ENCODE assay signal across 16 cellular contexts in genomic region chr15:101611580-101612299, GRCh38. TPM values are rescaled to one million over a fixed set of nuclear protein-coding genes. Genes with fewer than 3 reads are reported as not detected.
A peak's percentile ranks its signal among the peaks of the same experiment; 100 is the strongest.
DNase-seq lines count a peak whose midpoint lies in the region; ATAC-seq, FAIRE-seq and TF ChIP-seq lines count a peak whose summit lies in the region.
"Had no signal": no experiment of that assay in that cellular context is flagged by ENCODE, and none has a peak within 500 bp of the region (broad histone marks: within the 10 kb centered on the region; RNA-seq: fewer than 3 reads in every experiment).

No MANE protein-coding gene starts in this region.

- H3K4me1 Mint-ChIP-seq in nephron, result peaks cover 72% of the 10 kb centered on the region
- no peaks in the 10 kb centered on the region for H3K4me1 Mint-ChIP-seq in effector memory CD8-positive, alpha-beta T cell (ENCODE audit: low read depth in 2 of 2)
- H3K4me1 Mint-ChIP-seq: B cell, CD14-positive monocyte had no signal

- no peak for TF ChIP-seq CTCF in HepG2 (CRISPR knock-in tag; IDR thresholded peaks at IDR 0.05)
- TF ChIP-seq CTCF in right lobe of liver (IDR thresholded peaks at IDR 0.05), result no peak
- no peak for TF ChIP-seq CTCF in nephron (IDR thresholded peaks at IDR 0.05; ENCODE audit: unreplicated experiment in 3 of 3)
- peak in 2 of 5 experiments; percentile 27 to 29 for TF ChIP-seq CTCF in gastrocnemius medialis (IDR thresholded peaks at IDR 0.05 in 4 of 5, conservative IDR thresholded peaks at IDR 0.05 in 1 of 5)

- no peaks in the 10 kb centered on the region for H3K9me3 Mint-ChIP-seq in nephron
- H3K9me3 Mint-ChIP-seq in effector memory CD8-positive, alpha-beta T cell, result no peaks in the 10 kb centered on the region
- H3K9me3 Mint-ChIP-seq: CD8-positive, alpha-beta T cell; HFFc6 had no signal

- H3K4me1 ChIP-seq in HepG2 (ENCODE audit: insufficient read depth, low read length) (peaks cover 76% of the 10 kb centered on the region), right lobe of liver (peaks cover 0 to 36% (median 15%) of the 10 kb centered on the region in 4 donors), gastrocnemius medialis (peaks cover 67 to 74% of the 10 kb centered on the region in 2 donors)
- H3K4me1 ChIP-seq: HAP-1 had no signal

- H3K27ac ChIP-seq in HepG2 (ENCODE audit: extremely low read length, insufficient read depth, low read length) (no peak overlapping the region), right lobe of liver (no peak overlapping the region), gastrocnemius medialis (peak overlapping the region; percentile 79 to 92 (median 81))
- H3K27ac ChIP-seq: HL-60 had no signal

- H3K36me3 ChIP-seq in HepG2 (replicated peaks in 1 of 2; ENCODE audit: control insufficient read depth in 1 of 2, insufficient read depth in 2 of 2, low read length in 2 of 2) (no peaks in the 10 kb centered on the region; a peak in 1 of 5 replicates), right lobe of liver (no peaks in the 10 kb centered on the region), gastrocnemius medialis (no peaks in the 10 kb centered on the region)
- H3K36me3 ChIP-seq: HAP-1 had no signal

- H3K9ac ChIP-seq in HepG2 (ENCODE audit: insufficient read depth, low read depth, low read length), result no peak overlapping the region

- peak overlapping the region; percentile 65; the same call in 1 of the 2 replicates for H3K4me2 ChIP-seq in HepG2 (ENCODE audit: low read depth, low read length)

- TF ChIP-seq EP300 in HepG2 (IDR thresholded peaks at IDR 0.05; ENCODE audit: low read depth in 2 of 2, low read length in 2 of 2), result no peak
- TF ChIP-seq EP300 in HepG2 (CRISPR knock-in tag; IDR thresholded peaks at IDR 0.05; ENCODE audit: borderline replicate concordance), result no peak

- in situ Hi-C loops in HepG2 (cut with HindIII; ENCODE audit: extremely low pct_ligation_motif_present, low pct_unique_long_range_greater_than_20kb), result no loop called here
- in situ Hi-C loops in gastrocnemius medialis (cut with MboI; ENCODE audit: low sequenced_read_pairs in 4 of 4), result no loop called here

- FAIRE-seq in HepG2 (lab: Jason Lieb, UNC), result no peak
- FAIRE-seq: A204.1, H1 had no signal

- H3K4me3 Mint-ChIP-seq in nephron, result no peak overlapping the region
- H3K4me3 Mint-ChIP-seq in effector memory CD8-positive, alpha-beta T cell, result no peak overlapping the region
- H3K4me3 Mint-ChIP-seq: B cell; CD14-positive monocyte; CD8-positive, alpha-beta T cell; HFFc6 had no signal

- H3K27ac Mint-ChIP-seq in nephron, result peak overlapping the region in 2 of 3 experiments; percentile 42 to 43
- peak overlapping the region in 1 of 2 donors; percentile 82 for H3K27ac Mint-ChIP-seq in effector memory CD8-positive, alpha-beta T cell
- H3K27ac Mint-ChIP-seq: B cell; CD8-positive, alpha-beta T cell; HFFc6 had no signal

- no peak for DNase-seq in HepG2 (ENCODE audit: low spot score)
- no peak for DNase-seq in right lobe of liver
- DNase-seq in gastrocnemius medialis, result peak in 1 of 2 donors; percentile 84
- DNase-seq in effector memory CD8-positive, alpha-beta T cell, result no peak
- no peak for DNase-seq in NCI-H748 treated with DMSO at 0.1 percent for 48 hours (lab: John Stamatoyannopoulos, UW)
- no peak for DNase-seq in D341Med (ENCODE audit: low spot score)
- DNase-seq: CD8-positive, alpha-beta T cell; COR-L47; HFFc6 had no signal

- H4K20me1 ChIP-seq in HepG2 (ENCODE audit: insufficient read depth, low read length), result no peaks in the 10 kb centered on the region

- CTCF ChIA-PET in HepG2 (lab: Yijun Ruan, JAX; ENCODE audit: low intra/inter-chr PET ratio, low total read pairs), result no interaction called here

- no TSS peak for BruUV-seq in HepG2 (replicated peaks; lab: Mats Ljungman, UMichigan)

- no peak for TF ChIP-seq RAD21 in HepG2 (CRISPR knock-in tag; IDR thresholded peaks at IDR 0.05)

- TF ChIP-seq POLR2A in HepG2 (IDR thresholded peaks at IDR 0.05; ENCODE audit: insufficient read depth in 1 of 2, low read depth in 2 of 2, low read length in 2 of 2), result no peak
- TF ChIP-seq POLR2A in right lobe of liver (IDR thresholded peaks at IDR 0.05), result no peak
- no peak for TF ChIP-seq POLR2A in gastrocnemius medialis (IDR thresholded peaks at IDR 0.05)

- WGBS in HepG2 (ENCODE audit: low lambda C conversion rate), result 91% methylated on average over 10 of the region's 10 CpGs
- 76% methylated on average over 7 of the region's 10 CpGs for WGBS in right lobe of liver (ENCODE audit: insufficient coverage, low coverage, low lambda C conversion rate, missing lambda C conversion rate)

- H3K27me3 Mint-ChIP-seq in nephron (ENCODE audit: low read depth), result peaks cover 18% of the 10 kb centered on the region
- peaks cover 0 to 19% of the 10 kb centered on the region in 2 donors for H3K27me3 Mint-ChIP-seq in effector memory CD8-positive, alpha-beta T cell
- H3K27me3 Mint-ChIP-seq: B cell had no signal

- ATAC-seq in HepG2 (no peak), right lobe of liver (no peak), gastrocnemius medialis (peak; percentile 8 to 9)
- no peak for ATAC-seq in effector memory CD8-positive, alpha-beta T cell (replicated peaks)
- ATAC-seq: CD8-positive, alpha-beta T cell had no signal

- H3K4me3 ChIP-seq in HepG2 (replicated peaks in 1 of 3; ENCODE audit: insufficient read depth in 1 of 3, low read depth in 2 of 3, low read length in 3 of 3) (peak overlapping the region in 1 of 3 experiments; percentile 46; a peak in 1 of 6 replicates), right lobe of liver (peak overlapping the region in 1 of 3 donors; percentile 29), gastrocnemius medialis (no peak overlapping the region)
- H3K4me3 ChIP-seq: HAP-1 had no signal

- H3K9me3 ChIP-seq in HepG2 (ENCODE audit: low read length) (no peaks in the 10 kb centered on the region), right lobe of liver (no peaks in the 10 kb centered on the region), gastrocnemius medialis (no peaks in the 10 kb centered on the region)
- H3K9me3 ChIP-seq: HAP-1 had no signal

- intact Hi-C loops in HepG2 (cut with micrococcal nuclease; ENCODE audit: unreplicated experiment) (no loop called here), right lobe of liver (cut with DNase I) (loop anchor here in 1 of 2 donors (10.0 kb wide), 1 partner anchor 167 kb away; no protein-coding TSS in a partner anchor), gastrocnemius medialis (cut with DNase I; ENCODE audit: low total_unique reads) (loop anchor here (2.0 to 5.0 kb wide), 2 partner anchors 41 to 111 kb away; partner anchors contain the start of gene TM2D3)

- peaks cover 7% of the 10 kb centered on the region for H3K79me2 ChIP-seq in HepG2 (ENCODE audit: insufficient read depth, low read length)

- H3K27me3 ChIP-seq in HepG2 (ENCODE audit: control insufficient read depth in 1 of 2, insufficient read depth in 2 of 2, low read length in 2 of 2), result no peaks in the 10 kb centered on the region
- H3K27me3 ChIP-seq in right lobe of liver, result no peaks in the 10 kb centered on the region
- H3K27me3 ChIP-seq in gastrocnemius medialis, result no peaks in the 10 kb centered on the region

- POLR2A ChIA-PET in HepG2 (lab: Yijun Ruan, JAX), result no interaction called here

- no peak overlapping the region for H2AFZ ChIP-seq in HepG2 (ENCODE audit: low read length)

- no peaks in the 10 kb centered on the region for H3K36me3 Mint-ChIP-seq in nephron (ENCODE audit: low read depth)
- no peaks in the 10 kb centered on the region for H3K36me3 Mint-ChIP-seq in effector memory CD8-positive, alpha-beta T cell (ENCODE audit: insufficient read depth)
- H3K36me3 Mint-ChIP-seq: CD14-positive monocyte had no signal

TF ChIP-seq in HepG2, 621 proteins besides CTCF, POLR2A, EP300 and RAD21 (continues in another document):
- TF ChIP-seq HINFP (CRISPR knock-in tag; IDR thresholded peaks at IDR 0.05; ENCODE audit: low read depth) (no peak), NR1H2 (CRISPR knock-in tag; IDR thresholded peaks at IDR 0.05; ENCODE audit: borderline replicate concordance, low read depth) (no peak), ZNF205 (CRISPR knock-in tag; IDR thresholded peaks at IDR 0.05) (no peak), ZBTB38 (CRISPR knock-in tag; IDR thresholded peaks at IDR 0.05) (peak; percentile 58; the same call in 1 of the 2 replicates)

RNA-seq across cellular contexts. Expression of gene TM2D3, which starts 40.4 kb away (rescaled TPM):
- total RNA-seq in HepG2 (2016; rRNA removed; fragmentation: Illumina TruSeq; extraction: Trizol) (17.8 and 31.1 TPM in 2 replicates), right lobe of liver (10 to 100 TPM; 29.5 to 46.9 (median 40.8) TPM), gastrocnemius medialis (100 to 1,000 TPM in 1 of 4 donors, 10 to 100 TPM in 3; 41.5 to 101 (median 51.9) TPM)
- 8.6 and 9.5 TPM in 2 replicates for total RNA-seq in HepG2 (2016; cell fraction: cytosol; rRNA removed; fragmentation: Illumina TruSeq; extraction: Trizol; ENCODE audit: low read depth)
- 21.0 and 33.6 TPM in 2 replicates for total RNA-seq in HepG2 (2016; cell fraction: insoluble cytoplasmic fraction; rRNA removed; fragmentation: Illumina TruSeq; extraction: Trizol)
- 14.2 and 16.6 TPM in 2 replicates for total RNA-seq in HepG2 (2016; cell fraction: membrane; rRNA removed; fragmentation: Illumina TruSeq; extraction: Trizol)
- total RNA-seq in HepG2 (2016; cell fraction: nucleus; rRNA removed; fragmentation: Illumina TruSeq; extraction: Trizol), result 36.0 and 40.5 TPM in 2 replicates
- polyA plus RNA-seq in HepG2 (2011; rRNA removed), result 70.6 and 72.7 TPM in 2 replicates
- polyA plus RNA-seq in HepG2 (2011; cell fraction: cytosol; rRNA removed), result 57.2 and 64.0 TPM in 2 replicates
- 46.5 and 49.1 TPM in 2 replicates for polyA plus RNA-seq in HepG2 (2011; cell fraction: nucleus; rRNA removed)
- 54.2 and 56.1 TPM in 2 replicates for polyA plus RNA-seq in HepG2 (2012)
- polyA plus RNA-seq in HepG2 (2016; cell fraction: cytosol; fragmentation: Illumina TruSeq; extraction: Trizol; ENCODE audit: low read depth), result 3.8 TPM in 2 replicates
- polyA plus RNA-seq in HepG2 (2016; cell fraction: insoluble cytoplasmic fraction; fragmentation: Illumina TruSeq; extraction: Trizol; ENCODE audit: low read depth), result 18.7 and 22.3 TPM in 2 replicates
- 5.8 and 6.3 TPM in 2 replicates for polyA plus RNA-seq in HepG2 (2016; cell fraction: membrane; fragmentation: Illumina TruSeq; extraction: Trizol; ENCODE audit: low read depth)
- 52.3 and 55.0 TPM in 2 replicates for polyA plus RNA-seq in HepG2 (2016; cell fraction: nucleus; fragmentation: Illumina TruSeq; extraction: Trizol; ENCODE audit: insufficient read depth, low read depth)
- polyA minus RNA-seq in HepG2 (2011; rRNA and poly(A)+ RNA removed; ENCODE audit: low replicate concordance), result 48.9 and 62.2 TPM in 2 replicates
- polyA minus RNA-seq in HepG2 (2011; cell fraction: cytosol; rRNA and poly(A)+ RNA removed), result 32.5 and 41.6 TPM in 2 replicates
- polyA minus RNA-seq in HepG2 (2011; cell fraction: nucleus; rRNA and poly(A)+ RNA removed), result 114 and 124 TPM in 2 replicates

Comparison
In these comparisons a context has a peak if more than half of its experiments do, and no peak if none do; other contexts are left out.
1. ATAC-seq: peak in gastrocnemius medialis (2 of 2); none in HepG2 (single experiment), right lobe of liver (0 of 4) and effector memory CD8-positive, alpha-beta T cell (single experiment).
2. H3K27ac ChIP-seq: peak in gastrocnemius medialis (4 of 4); none in HepG2 (single experiment) and right lobe of liver (0 of 3).